9 cellular contexts compared by ENCODE assay signal in the genomic region with DNA sequence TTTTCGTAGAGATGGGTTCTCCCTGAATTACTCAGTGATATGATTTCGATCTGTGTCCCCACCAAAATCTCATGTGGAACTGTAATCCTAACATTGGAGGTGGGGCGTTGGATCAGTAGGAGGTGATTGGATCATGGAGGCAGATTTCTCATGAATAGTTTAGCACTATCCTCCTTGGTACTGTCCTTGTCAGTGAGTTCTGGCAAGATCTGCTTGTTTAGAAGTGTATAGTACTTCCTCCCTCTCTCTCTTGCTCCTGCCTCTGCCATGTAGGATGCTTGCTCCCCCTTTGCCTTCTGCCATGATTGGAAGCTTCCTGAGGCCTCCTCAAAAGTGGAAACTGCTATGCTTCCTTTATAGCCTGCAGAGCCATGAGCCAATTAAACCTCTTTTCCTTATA.
"Had no signal": no experiment of that assay in that cellular context is flagged by ENCODE, and none has a peak within 500 bp of the region (broad histone marks: within the 10 kb centered on the region; RNA-seq: fewer than 3 reads in every experiment).

No MANE protein-coding gene starts in this region.

- H3K9ac ChIP-seq: GM23248, KMS-11 had no signal

- ATAC-seq: HCT116, HepG2 had no signal

- H3K4me2 ChIP-seq: KMS-11 had no signal

- H3K27ac ChIP-seq: GM23248, HL-60, KMS-11 had no signal

- H3K9me3 ChIP-seq: HAP-1 had no signal

- H2AFZ ChIP-seq: GM23248 had no signal

- H3K4me1 ChIP-seq: HAP-1 had no signal

- H3K4me3 ChIP-seq: GM23248, HAP-1 had no signal

- DNase-seq: GM23248, GOT3, H7, KBM-7 had no signal
